18 cellular contexts compared by ENCODE assay signal in genomic region chr21:45354970-45355369, GRCh38.
"Had no signal": no experiment of that assay in that cellular context is flagged by ENCODE, and none has a peak within 500 bp of the region (broad histone marks: within the 10 kb centered on the region; RNA-seq: fewer than 3 reads in every experiment).

No MANE protein-coding gene starts in this region.

- H3K4me3 Mint-ChIP-seq: activated CD8-positive, alpha-beta T cell treated with anti-CD3 and anti-CD28 coated beads for 36 hours; activated T-helper 1 cell treated with anti-CD3 and anti-CD28 coated beads, Interleukin-12 subunit alpha, Interleukin-12 subunit beta, Interleukin-2, Interleukin-4 antibody, amounts not matched to agents 30 ng/mL and 10 ng/mL and 1 ng/mL, durations not matched to agents 14 hours and 24 hours and 36 hours; endodermal cell had no signal

- H3K27ac Mint-ChIP-seq: activated CD8-positive, alpha-beta T cell treated with anti-CD3 and anti-CD28 coated beads for 36 hours; activated T-helper 1 cell treated with anti-CD3 and anti-CD28 coated beads, Interleukin-12 subunit alpha, Interleukin-12 subunit beta, Interleukin-2, Interleukin-4 antibody, amounts not matched to agents 30 ng/mL and 10 ng/mL and 1 ng/mL, durations not matched to agents 14 hours and 24 hours and 36 hours; naive B cell had no signal

- ATAC-seq: activated CD8-positive, alpha-beta T cell treated with anti-CD3 and anti-CD28 coated beads for 36 hours; sciatic nerve had no signal

- H3K4me3 ChIP-seq: lung, prostate gland had no signal

- H3K27ac ChIP-seq: prostate gland, WERI-Rb-1 had no signal

- H3K4me1 ChIP-seq: prostate gland had no signal

- DNase-seq: activated CD4-positive, alpha-beta T cell treated with anti-CD3 and anti-CD28 coated beads for 4 hours; activated CD8-positive, alpha-beta memory T cell treated with anti-CD3 and anti-CD28 coated beads, Interleukin-2, amount 50 U/mL, for 48 hours; activated CD8-positive, alpha-beta T cell treated with anti-CD3 and anti-CD28 coated beads for 36 hours; activated naive CD4-positive, alpha-beta T cell; central memory CD4-positive, alpha-beta T cell; dermis blood vessel endothelial cell; endodermal cell; erythroblast; naive B cell; stimulated activated CD4-positive, alpha-beta T cell treated with anti-CD3 and anti-CD28 coated beads, Interleukin-2, amount 100 ng/mL, for 24 hours; stimulated activated naive CD4-positive, alpha-beta T cell treated with Interleukin-2 at 50 U/mL for 16 hours; SW 1271; T-helper 9 cell; WERI-Rb-1 had no signal

- H3K36me3 Mint-ChIP-seq: naive B cell had no signal

- H3K9me3 ChIP-seq: prostate gland had no signal

- H3K36me3 ChIP-seq: prostate gland, WERI-Rb-1 had no signal

- H3K9me3 Mint-ChIP-seq: activated CD8-positive, alpha-beta T cell treated with anti-CD3 and anti-CD28 coated beads for 36 hours; activated T-helper 1 cell treated with anti-CD3 and anti-CD28 coated beads, Interleukin-12 subunit alpha, Interleukin-12 subunit beta, Interleukin-2, Interleukin-4 antibody, amounts not matched to agents 30 ng/mL and 10 ng/mL and 1 ng/mL, durations not matched to agents 14 hours and 24 hours and 36 hours; endodermal cell had no signal
